25 cellular contexts compared by ENCODE assay signal in the genomic region with DNA sequence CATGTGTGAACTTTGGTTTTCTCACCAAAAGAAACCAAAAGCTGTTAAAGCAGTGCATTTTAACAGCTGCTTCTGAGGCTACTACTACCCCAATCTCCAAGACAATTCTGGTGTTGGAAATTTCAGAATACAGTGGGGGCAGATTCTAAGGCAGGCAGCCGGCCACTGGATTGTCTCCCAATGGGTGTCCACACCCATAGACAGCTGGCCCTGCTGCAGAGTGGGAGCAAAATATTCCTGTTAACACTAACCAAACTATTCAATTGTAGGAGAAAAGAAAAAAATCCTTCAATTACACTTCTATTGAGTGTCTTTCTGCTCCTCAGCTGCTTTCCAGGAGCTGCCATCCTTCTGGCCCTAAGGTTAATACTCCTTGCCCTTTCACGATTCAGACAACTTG.
"Had no signal": no experiment of that assay in that cellular context is flagged by ENCODE, and none has a peak within 500 bp of the region (broad histone marks: within the 10 kb centered on the region; RNA-seq: fewer than 3 reads in every experiment).

No MANE protein-coding gene starts in this region.

- ATAC-seq: left lung; lower lobe of right lung; naive thymus-derived CD4-positive, alpha-beta T cell; sciatic nerve; stimulated activated effector memory CD8-positive, alpha-beta T cell treated with anti-CD3 and anti-CD28 coated beads, Interleukin-12 subunit alpha, Interleukin-12 subunit beta, amount 100 ng/mL, for 72 hours had no signal

- H3K27ac Mint-ChIP-seq: dendritic cell treated with granulocyte-macrophage colony-stimulating factor and Interleukin-4, amounts not matched to agents 40 ng/mL and 50 ng/mL, for 4 days; naive thymus-derived CD4-positive, alpha-beta T cell; nephron; neural progenitor cell; stimulated activated effector memory CD8-positive, alpha-beta T cell treated with anti-CD3 and anti-CD28 coated beads, Interleukin-12 subunit alpha, Interleukin-12 subunit beta, amount 100 ng/mL, for 72 hours had no signal

- H3K36me3 ChIP-seq: colonic mucosa, esophagus squamous epithelium, gastrocnemius medialis, left lung, lower lobe of right lung, neural progenitor cell, prostate gland, right atrium auricular region, stomach, thyroid gland, vagina had no signal

- H3K9me3 Mint-ChIP-seq: stimulated activated effector memory CD8-positive, alpha-beta T cell treated with anti-CD3 and anti-CD28 coated beads, Interleukin-12 subunit alpha, Interleukin-12 subunit beta, amount 100 ng/mL, for 72 hours had no signal

- H3K36me3 Mint-ChIP-seq: naive thymus-derived CD4-positive, alpha-beta T cell; neural progenitor cell; stimulated activated effector memory CD8-positive, alpha-beta T cell treated with anti-CD3 and anti-CD28 coated beads, Interleukin-12 subunit alpha, Interleukin-12 subunit beta, amount 100 ng/mL, for 72 hours had no signal

- H3K4me1 Mint-ChIP-seq: nephron, neural progenitor cell had no signal

- DNase-seq: colonic mucosa; effector memory CD4-positive, alpha-beta T cell; esophagus squamous epithelium; foreskin fibroblast; gastrocnemius medialis; head of caudate nucleus; left cardiac atrium; left lung; lower lobe of right lung; naive thymus-derived CD4-positive, alpha-beta T cell; stimulated activated CD4-positive, alpha-beta T cell treated with anti-CD3 and anti-CD28 coated beads, Interleukin-2, amount 100 ng/mL, for 24 hours; stimulated activated CD4-positive, alpha-beta T cell treated with anti-CD3 and anti-CD28 coated beads, Interleukin-4, amount 100 ng/mL, for 24 hours; stimulated activated naive CD4-positive, alpha-beta T cell treated with Interleukin-2 at 50 U/mL for 16 hours; stomach; thyroid gland; trophoblast cell had no signal

- H3K9ac ChIP-seq: neural progenitor cell had no signal

- H3K4me2 ChIP-seq: hepatocyte, neural progenitor cell had no signal

- H3K9me3 ChIP-seq: colonic mucosa, esophagus squamous epithelium, gastrocnemius medialis, left lung, lower lobe of right lung, prostate gland, right atrium auricular region, stomach, thyroid gland, vagina had no signal

- H3K27me3 ChIP-seq: colonic mucosa, gastrocnemius medialis, hepatocyte, left lung, neural progenitor cell, right atrium auricular region, stomach, thyroid gland, vagina had no signal

- H3K79me2 ChIP-seq: hepatocyte had no signal

- H3K4me3 ChIP-seq: colonic mucosa, esophagus squamous epithelium, gastrocnemius medialis, hepatocyte, left lung, lower lobe of right lung, neural progenitor cell, prostate gland, right atrium auricular region, stomach, thyroid gland, vagina had no signal

- H3K27me3 Mint-ChIP-seq: dendritic cell treated with granulocyte-macrophage colony-stimulating factor and Interleukin-4, amounts not matched to agents 40 ng/mL and 50 ng/mL, for 4 days had no signal

- H3K4me3 Mint-ChIP-seq: dendritic cell treated with granulocyte-macrophage colony-stimulating factor and Interleukin-4, amounts not matched to agents 40 ng/mL and 50 ng/mL, for 4 days; naive thymus-derived CD4-positive, alpha-beta T cell; nephron; neural progenitor cell; stimulated activated effector memory CD8-positive, alpha-beta T cell treated with anti-CD3 and anti-CD28 coated beads, Interleukin-12 subunit alpha, Interleukin-12 subunit beta, amount 100 ng/mL, for 72 hours had no signal

- H3K4me1 ChIP-seq: colonic mucosa, esophagus squamous epithelium, gastrocnemius medialis, left lung, lower lobe of right lung, neural progenitor cell, prostate gland, right atrium auricular region, stomach, vagina had no signal

- H2AFZ ChIP-seq: hepatocyte, neural progenitor cell had no signal

- H3K27ac ChIP-seq: colonic mucosa, esophagus squamous epithelium, gastrocnemius medialis, hepatocyte, left lung, lower lobe of right lung, neural progenitor cell, prostate gland, right atrium auricular region, stomach, thyroid gland, vagina had no signal
